9 cellular contexts compared by ENCODE assay signal in genomic region chr9:29691758-29692407, GRCh38.
A peak's percentile ranks its signal among the peaks of the same experiment; 100 is the strongest.
DNase-seq lines count a peak whose midpoint lies in the region; ATAC-seq and TF ChIP-seq lines count a peak whose summit lies in the region.
"Had no signal": no experiment of that assay in that cellular context is flagged by ENCODE, and none has a peak within 500 bp of the region (broad histone marks: within the 10 kb centered on the region; RNA-seq: fewer than 3 reads in every experiment).

No MANE protein-coding gene starts in this region.

- H3K27ac ChIP-seq in AG04450 (ENCODE audit: low read depth, low read length) (no peak overlapping the region), OCI-LY1 (ENCODE audit: low read depth, low read length, poor library complexity, severe bottlenecking) (peak overlapping the region; percentile 2)
- H3K27ac ChIP-seq: epithelial cell of prostate had no signal

- no peak for ATAC-seq in HG03280 (IDR thresholded peaks at IDR 0.05; ENCODE audit: unreplicated experiment)
- ATAC-seq in HG03025 (IDR thresholded peaks at IDR 0.05; ENCODE audit: low FRiP score, unreplicated experiment), result no peak

- H3K4me3 ChIP-seq in AG04450 (ENCODE audit: low read depth, low read length), result no peak overlapping the region
- H3K4me3 ChIP-seq in OCI-LY1 (ENCODE audit: low read depth, low read length, poor library complexity, severe bottlenecking), result no peak overlapping the region
- H3K4me3 ChIP-seq in foreskin fibroblast (ENCODE audit: low read depth in 1 of 2, low read length in 2 of 2), result no peak overlapping the region

- no peaks in the 10 kb centered on the region for H4K20me1 ChIP-seq in OCI-LY1 (ENCODE audit: insufficient read depth, low read length)

- no peaks in the 10 kb centered on the region for H3K36me3 ChIP-seq in OCI-LY1 (ENCODE audit: insufficient read depth, low read length)

- no peak overlapping the region for H3K4me2 ChIP-seq in OCI-LY1 (ENCODE audit: low read length)

- H3K4me1 ChIP-seq in OCI-LY1 (ENCODE audit: insufficient read depth, low read length, severe bottlenecking), result peaks cover 13% of the 10 kb centered on the region

- peaks cover 2% of the 10 kb centered on the region; the same call in 1 of the 2 replicates for H3F3A ChIP-seq in OCI-LY1 (ENCODE audit: insufficient read depth, low read length)

- H2AFZ ChIP-seq in OCI-LY1 (ENCODE audit: low read length), result no peak overlapping the region

- H3K9me3 ChIP-seq in AG04450 (ENCODE audit: control insufficient read depth, insufficient read depth, low read length), result peaks cover 5% of the 10 kb centered on the region; the same call in 1 of the 2 replicates
- H3K9me3 ChIP-seq in OCI-LY1 (ENCODE audit: low read length), result 0 out of 2 replicates have a peak, but pooled peaks cover 2% of the 10 kb centered on the region

- POLR2A ChIA-PET in AG04450 (lab: Yijun Ruan, JAX), result no interaction called here

- H3K27me3 ChIP-seq in AG04450 (ENCODE audit: control insufficient read depth, insufficient read depth, low read length) (no peaks in the 10 kb centered on the region), OCI-LY1 (ENCODE audit: insufficient read depth, low read length) (no peaks in the 10 kb centered on the region)

- DNase-seq in AG04450 (ENCODE audit: low read depth, low spot score) (no peak), H4 (ENCODE audit: low spot score) (peak; percentile 50), foreskin fibroblast (peak in 1 of 2 donors; percentile 5), NCI-H2029 (lab: John Stamatoyannopoulos, UW) (no peak), KG1 (lab: John Stamatoyannopoulos, UW) (no peak)

- no peaks in the 10 kb centered on the region for H3K9me2 ChIP-seq in OCI-LY1 (ENCODE audit: low read depth, low read length)

- H3K9ac ChIP-seq in OCI-LY1 (ENCODE audit: low read length), result no peak overlapping the region

- TF ChIP-seq CTCF in AG04450 (IDR thresholded peaks at IDR 0.05; ENCODE audit: low read depth, low read length), result 0 out of 2 replicates have a peak, but pooled peaks have one; percentile 5
- peak; percentile 83 for TF ChIP-seq CTCF in OCI-LY1 (IDR thresholded peaks at IDR 0.05; ENCODE audit: low read length)
- TF ChIP-seq CTCF in foreskin fibroblast (IDR thresholded peaks at IDR 0.05; ENCODE audit: low read depth, low read length), result peak; percentile 14

- CTCF ChIA-PET in AG04450 (lab: Charles Lee), result interaction anchor here (1.1 kb wide), 1 partner anchor 917 kb away, joined by 3 read pairs; no protein-coding TSS in a partner anchor

- H3K79me2 ChIP-seq in OCI-LY1 (ENCODE audit: insufficient read depth, low read length), result no peaks in the 10 kb centered on the region

Comparison
In these comparisons a context has a peak if more than half of its experiments do, and no peak if none do; other contexts are left out.
1. CTCF ChIP-seq: peak in every context shown above with its lines; median percentile 83 in OCI-LY1; 14 in foreskin fibroblast; 5 in AG04450.